ENCODE assay signal across 8 cellular contexts in the genomic region with DNA sequence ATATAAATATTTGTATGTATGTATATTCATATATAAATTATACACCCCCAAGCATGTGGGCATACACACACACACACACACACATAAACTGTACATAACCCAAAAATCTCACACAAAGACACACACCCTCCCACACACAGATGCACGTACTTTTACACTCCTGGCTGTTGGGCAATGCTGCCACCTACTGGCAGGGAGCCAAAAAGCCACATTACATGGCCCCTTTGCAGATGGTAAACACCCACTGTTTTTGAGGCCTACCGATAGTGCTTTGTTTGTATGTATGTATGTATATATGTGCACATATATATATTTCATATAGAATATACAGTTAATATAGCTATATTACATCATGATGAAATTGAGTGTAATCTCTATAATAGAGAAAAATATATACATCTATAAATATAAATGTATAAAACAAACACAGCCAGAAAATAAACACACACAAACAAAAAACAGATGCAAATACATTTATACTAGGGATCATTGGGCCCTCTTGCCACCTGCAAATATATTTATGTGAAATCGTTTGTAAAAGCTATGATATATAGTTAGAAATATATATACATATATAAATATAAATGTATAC.
DNase-seq lines count a peak whose midpoint lies in the region; ATAC-seq, FAIRE-seq and TF ChIP-seq lines count a peak whose summit lies in the region.

No MANE protein-coding gene starts in this region.

- H3K27ac Mint-ChIP-seq in activated T-helper 2 cell treated with anti-CD3 and anti-CD28 coated beads, Interferon-gamma antibody, Interleukin-2, Interleukin-4, amounts not matched to agents 10 μg/mL and 5 μg/mL and 100 μg/mL, durations not matched to agents 14 hours and 24 hours and 36 hours = no peak overlapping the region

- H3K4me3 Mint-ChIP-seq in activated T-helper 2 cell treated with anti-CD3 and anti-CD28 coated beads, Interferon-gamma antibody, Interleukin-2, Interleukin-4, amounts not matched to agents 10 μg/mL and 5 μg/mL and 100 μg/mL, durations not matched to agents 14 hours and 24 hours and 36 hours (ENCODE audit: low read depth) = no peak overlapping the region

- H2AFZ ChIP-seq in Karpas-422 (ENCODE audit: low read length) = no peak overlapping the region

- intact Hi-C loops in activated T-helper 2 cell treated with anti-CD3 and anti-CD28 coated beads, Interferon-gamma antibody, Interleukin-2, Interleukin-4, amounts not matched to agents 10 μg/mL and 5 μg/mL and 100 μg/mL, durations not matched to agents 14 hours and 24 hours and 36 hours (cut with micrococcal nuclease) = loop anchor here (1.0 to 5.0 kb wide), 3 partner anchors 136 to 469 kb away; a partner anchor contains a TSS
- intact Hi-C loops in ovary (cut with DNase I) = no loop called here

- TF ChIP-seq POLR2A in ovary (IDR thresholded peaks at IDR 0.05) (no peak), tibial nerve (IDR thresholded peaks at IDR 0.05) (no peak)

- H3K36me3 ChIP-seq in Karpas-422 (ENCODE audit: insufficient read depth, low read length) (no peaks in the 10 kb centered on the region), ovary (no peaks in the 10 kb centered on the region), tibial nerve (no peaks in the 10 kb centered on the region)

- H3K4me2 ChIP-seq in Karpas-422 (ENCODE audit: low read depth, low read length, poor library complexity, severe bottlenecking) = no peak overlapping the region

- H3K9ac ChIP-seq in Karpas-422 (ENCODE audit: low read length) = no peak overlapping the region

- H4K20me1 ChIP-seq in Karpas-422 (ENCODE audit: insufficient read depth, low read depth, low read length) = no peaks in the 10 kb centered on the region

- H3K27me3 ChIP-seq in Karpas-422 (ENCODE audit: low read length) (no peaks in the 10 kb centered on the region), ovary (no peaks in the 10 kb centered on the region), tibial nerve (no peaks in the 10 kb centered on the region)

- TF ChIP-seq CTCF in ovary (IDR thresholded peaks at IDR 0.05) (peak in 1 of 3 donors; percentile 21), tibial nerve (IDR thresholded peaks at IDR 0.05) (peak; percentile 39 to 60 (median 50))

- no peaks in the 10 kb centered on the region for H3K9me3 Mint-ChIP-seq in activated T-helper 2 cell treated with anti-CD3 and anti-CD28 coated beads, Interferon-gamma antibody, Interleukin-2, Interleukin-4, amounts not matched to agents 10 μg/mL and 5 μg/mL and 100 μg/mL, durations not matched to agents 14 hours and 24 hours and 36 hours

- no peaks in the 10 kb centered on the region for H3K9me2 ChIP-seq in Karpas-422 (replicated peaks; ENCODE audit: insufficient read depth, low read length)

- peaks cover 4% of the 10 kb centered on the region for H3K4me1 ChIP-seq in Karpas-422 (ENCODE audit: low read length)
- H3K4me1 ChIP-seq in ovary (ENCODE audit: insufficient read depth) = no peaks in the 10 kb centered on the region
- H3K4me1 ChIP-seq in tibial nerve = no peaks in the 10 kb centered on the region

- peaks cover 2% of the 10 kb centered on the region for H3K27me3 Mint-ChIP-seq in activated T-helper 2 cell treated with anti-CD3 and anti-CD28 coated beads, Interferon-gamma antibody, Interleukin-2, Interleukin-4, amounts not matched to agents 10 μg/mL and 5 μg/mL and 100 μg/mL, durations not matched to agents 14 hours and 24 hours and 36 hours (ENCODE audit: low read depth)

- peak; percentile 72 for DNase-seq in EL
- peak; percentile 94 for DNase-seq in Karpas-422
- peak; percentile 83 for DNase-seq in RPMI8226
- DNase-seq in activated T-helper 2 cell treated with anti-CD3 and anti-CD28 coated beads, Interferon-gamma antibody, Interleukin-2, Interleukin-4, amounts not matched to agents 10 μg/mL and 5 μg/mL and 100 μg/mL, durations not matched to agents 14 hours and 24 hours and 36 hours (ENCODE audit: low spot score) = peak; percentile 70
- peak; percentile 19 to 36 for DNase-seq in frontal cortex (ENCODE audit: low spot score in 2 of 2)
- peak; percentile 17 to 52 (median 38) for DNase-seq in ovary
- peak; percentile 42 to 67 for DNase-seq in tibial nerve (ENCODE audit: low spot score in 2 of 2)

- ATAC-seq in GM21737 (IDR thresholded peaks at IDR 0.05; ENCODE audit: unreplicated experiment) = peak; percentile 89

- H3K27ac ChIP-seq in Karpas-422 (ENCODE audit: low read length) = no peak overlapping the region
- H3K27ac ChIP-seq in ovary = no peak overlapping the region
- H3K27ac ChIP-seq in tibial nerve = no peak overlapping the region

- H3K4me3 ChIP-seq in Karpas-422 (ENCODE audit: low read length) (no peak overlapping the region), ovary (no peak overlapping the region), tibial nerve (no peak overlapping the region)

- 12 to 16% (median 16%) methylated on average over 3 of the region's 3 CpGs for WGBS in ovary, 3 donors
- WGBS in tibial nerve, 2 donors = 9 to 10% methylated on average over 3 of the region's 3 CpGs

- peaks cover 3% of the 10 kb centered on the region for H3K4me1 Mint-ChIP-seq in activated T-helper 2 cell treated with anti-CD3 and anti-CD28 coated beads, Interferon-gamma antibody, Interleukin-2, Interleukin-4, amounts not matched to agents 10 μg/mL and 5 μg/mL and 100 μg/mL, durations not matched to agents 14 hours and 24 hours and 36 hours (ENCODE audit: low read depth)

- FAIRE-seq in frontal cortex (lab: Jason Lieb, UNC) = peak; percentile 57

- no peaks in the 10 kb centered on the region for H3K36me3 Mint-ChIP-seq in activated T-helper 2 cell treated with anti-CD3 and anti-CD28 coated beads, Interferon-gamma antibody, Interleukin-2, Interleukin-4, amounts not matched to agents 10 μg/mL and 5 μg/mL and 100 μg/mL, durations not matched to agents 14 hours and 24 hours and 36 hours (ENCODE audit: low read depth)

- no peaks in the 10 kb centered on the region for H3K79me2 ChIP-seq in Karpas-422 (ENCODE audit: low read length)

- H3K9me3 ChIP-seq in Karpas-422 (ENCODE audit: low read length) (no peaks in the 10 kb centered on the region), ovary (no peaks in the 10 kb centered on the region), tibial nerve (no peaks in the 10 kb centered on the region)

- TF ChIP-seq EP300 in ovary (IDR thresholded peaks at IDR 0.05) = no peak
- TF ChIP-seq EP300 in tibial nerve (IDR thresholded peaks at IDR 0.05) = peak in 1 of 2 donors; percentile 13

Comparison
In these comparisons a context has a peak if more than half of its experiments do, and no peak if none do; other contexts are left out.
1. DNase-seq: peak in every context shown above with its lines; median percentile 94 in Karpas-422; 83 in RPMI8226; 72 in EL; 70 in activated T-helper 2 cell treated with anti-CD3 and anti-CD28 coated beads, Interferon-gamma antibody, Interleukin-2, Interleukin-4, amounts not matched to agents 10 μg/mL and 5 μg/mL and 100 μg/mL, durations not matched to agents 14 hours and 24 hours and 36 hours; 54 in tibial nerve; 38 in ovary; 28 in frontal cortex.